In genomic region chrY:21586454-21586853, GRCh38 we compare ENCODE assay signal across 6 cellular contexts. TPM values are rescaled to one million over a fixed set of nuclear protein-coding genes. Genes with fewer than 3 reads are reported as not detected.
"Had no signal": no experiment of that assay in that cellular context is flagged by ENCODE, and none has a peak within 500 bp of the region (broad histone marks: within the 10 kb centered on the region; RNA-seq: fewer than 3 reads in every experiment).

No MANE protein-coding gene starts in this region.

RNA-seq across cellular contexts. Expression of gene RBMY1A1, which starts 51.8 kb away (rescaled TPM):
- total RNA-seq: GM23248, H7, HepG2, HFFc6, HT1080 had no signal
- polyA plus RNA-seq: GM23248, HepG2, IgD-negative memory B cell had no signal
